ENCODE assay signal across 10 cellular contexts in genomic region chr11:75431533-75432525, GRCh38. TPM values are rescaled to one million over a fixed set of nuclear protein-coding genes. Genes with fewer than 3 reads are reported as not detected.
DNase-seq lines count a peak whose midpoint lies in the region; ATAC-seq and TF ChIP-seq lines count a peak whose summit lies in the region.
"Had no signal": no experiment of that assay in that cellular context is flagged by ENCODE, and none has a peak within 500 bp of the region (broad histone marks: within the 10 kb centered on the region; RNA-seq: fewer than 3 reads in every experiment).

No MANE protein-coding gene starts in this region.

- H3K9me3 Mint-ChIP-seq in CD8-positive, alpha-beta memory T cell: peaks cover 0 to 4% (median 0%) of the 10 kb centered on the region in 5 donors
- H3K9me3 Mint-ChIP-seq in central memory CD8-positive, alpha-beta T cell: no peaks in the 10 kb centered on the region
- peaks cover 11% of the 10 kb centered on the region for H3K9me3 Mint-ChIP-seq in nephron

- peak overlapping the region in 1 of 8 donors; percentile 79 for H3K27ac Mint-ChIP-seq in CD8-positive, alpha-beta memory T cell
- H3K27ac Mint-ChIP-seq in central memory CD8-positive, alpha-beta T cell (ENCODE audit: low read depth): peak overlapping the region; percentile 68
- H3K27ac Mint-ChIP-seq in nephron: no peak overlapping the region

- H3K36me3 ChIP-seq in CD8-positive, alpha-beta memory T cell (ENCODE audit: insufficient read depth, low read length): no peaks in the 10 kb centered on the region
- H3K36me3 ChIP-seq in HUES48 (ENCODE audit: control insufficient read depth, insufficient read depth, low read length): no peaks in the 10 kb centered on the region
- H3K36me3 ChIP-seq: ascending aorta had no signal

- H3K4me3 Mint-ChIP-seq in CD8-positive, alpha-beta memory T cell: peak overlapping the region in 6 of 7 donors; percentile 32 to 84 (median 68)
- H3K4me3 Mint-ChIP-seq in central memory CD8-positive, alpha-beta T cell: peak overlapping the region; percentile 79
- H3K4me3 Mint-ChIP-seq in nephron: peak overlapping the region; percentile 64 to 86 (median 74)

- peaks cover 29 to 47% of the 10 kb centered on the region in 2 donors for H3K27me3 Mint-ChIP-seq in CD8-positive, alpha-beta memory T cell
- peaks cover 53% of the 10 kb centered on the region for H3K27me3 Mint-ChIP-seq in central memory CD8-positive, alpha-beta T cell
- peaks cover 73% of the 10 kb centered on the region for H3K27me3 Mint-ChIP-seq in nephron (ENCODE audit: low read depth)

- ATAC-seq in central memory CD8-positive, alpha-beta T cell (replicated peaks; ENCODE audit: extremely low read depth, poor library complexity, severe bottlenecking): no peak
- ATAC-seq in HG03432 (IDR thresholded peaks at IDR 0.05; ENCODE audit: unreplicated experiment): no peak
- no peak for ATAC-seq in GM21390 (IDR thresholded peaks at IDR 0.05; ENCODE audit: unreplicated experiment)
- ATAC-seq: heart right ventricle had no signal

- POLR2A ChIA-PET in CD8-positive, alpha-beta memory T cell (lab: Charles Lee): no interaction called here

- H3K27me3 ChIP-seq in CD8-positive, alpha-beta memory T cell (ENCODE audit: insufficient read depth, low read length, poor library complexity, severe bottlenecking): peaks cover 13% of the 10 kb centered on the region
- H3K27me3 ChIP-seq in HUES48 (ENCODE audit: control insufficient read depth, insufficient read depth, low read length): peaks cover 70% of the 10 kb centered on the region
- H3K27me3 ChIP-seq: ascending aorta had no signal

- H3K36me3 Mint-ChIP-seq in CD8-positive, alpha-beta memory T cell: peaks cover 0 to 9% (median 4%) of the 10 kb centered on the region in 3 donors
- H3K36me3 Mint-ChIP-seq in central memory CD8-positive, alpha-beta T cell (ENCODE audit: insufficient read depth): peaks cover 11% of the 10 kb centered on the region
- H3K36me3 Mint-ChIP-seq in nephron (ENCODE audit: low read depth): peaks cover 13% of the 10 kb centered on the region

- CTCF ChIA-PET in CD8-positive, alpha-beta memory T cell (lab: Charles Lee): interaction anchor here (1.1 to 1.6 kb wide), 3 partner anchors 12 to 29 kb away, joined by 3 to 4 read pairs (median 4); no protein-coding TSS in a partner anchor

- peaks cover 5% of the 10 kb centered on the region for H3K4me1 ChIP-seq in CD8-positive, alpha-beta memory T cell (ENCODE audit: insufficient read depth, low read length)
- H3K4me1 ChIP-seq in HUES48 (ENCODE audit: control insufficient read depth, insufficient read depth, low read length): peaks cover 7% of the 10 kb centered on the region; the same call in 1 of the 2 replicates

- H3K4me3 ChIP-seq in CD8-positive, alpha-beta memory T cell (ENCODE audit: low read length): no peak overlapping the region
- peak overlapping the region; percentile 41; the same call in 1 of the 2 replicates for H3K4me3 ChIP-seq in HUES48 (ENCODE audit: low read depth, low read length)

- no peak overlapping the region for H3K27ac ChIP-seq in CD8-positive, alpha-beta memory T cell (ENCODE audit: low read depth, low read length)
- no peak overlapping the region for H3K27ac ChIP-seq in HUES48 (ENCODE audit: low read depth, low read length)
- H3K27ac ChIP-seq: heart right ventricle had no signal

- in situ Hi-C loops in KBM-7 (cut with MboI; ENCODE audit: low pct_unique_long_range_greater_than_20kb, low sequenced_read_pairs): no loop called here

- H3K9me3 ChIP-seq in CD8-positive, alpha-beta memory T cell (ENCODE audit: low read length): no peaks in the 10 kb centered on the region
- H3K9me3 ChIP-seq in HUES48 (ENCODE audit: control insufficient read depth, insufficient read depth, low read length): peaks cover 10% of the 10 kb centered on the region
- H3K9me3 ChIP-seq: ascending aorta had no signal

- DNase-seq in CD8-positive, alpha-beta memory T cell: no peak
- no peak for DNase-seq in central memory CD8-positive, alpha-beta T cell (ENCODE audit: low spot score in 2 of 2)
- no peak for DNase-seq in KBM-7
- DNase-seq in dedifferentiated amniotic fluid mesenchymal stem cell (ENCODE audit: extremely low spot score): no peak
- DNase-seq: heart right ventricle had no signal

- H3K4me1 Mint-ChIP-seq in CD8-positive, alpha-beta memory T cell: peaks cover 18 to 27% (median 23%) of the 10 kb centered on the region in 3 donors
- peaks cover 30% of the 10 kb centered on the region for H3K4me1 Mint-ChIP-seq in central memory CD8-positive, alpha-beta T cell
- peaks cover 13% of the 10 kb centered on the region for H3K4me1 Mint-ChIP-seq in nephron

- H3K9ac ChIP-seq in HUES48 (ENCODE audit: low read depth, low read length): no peak overlapping the region

- no peak for TF ChIP-seq CTCF in nephron (IDR thresholded peaks at IDR 0.05; ENCODE audit: unreplicated experiment in 3 of 3)

RNA-seq across cellular contexts. Expression of gene KLHL35, which starts 1.2 kb away (rescaled TPM):
- under 1 TPM; 0.44 to 0.83 TPM for total RNA-seq in CD8-positive, alpha-beta memory T cell
- polyA plus RNA-seq in CD8-positive, alpha-beta memory T cell: 0.37 TPM
- total RNA-seq: ascending aorta had no signal

RNA-seq across cellular contexts. Expression of gene RPS3, which starts 32.5 kb away (rescaled TPM):
- total RNA-seq in CD8-positive, alpha-beta memory T cell: 1,000 to 10,000 TPM; 3,916 to 3,935 TPM
- 4,910 TPM for polyA plus RNA-seq in CD8-positive, alpha-beta memory T cell
